Comparison of ENCODE assay signal across 9 cellular contexts in the genomic region with DNA sequence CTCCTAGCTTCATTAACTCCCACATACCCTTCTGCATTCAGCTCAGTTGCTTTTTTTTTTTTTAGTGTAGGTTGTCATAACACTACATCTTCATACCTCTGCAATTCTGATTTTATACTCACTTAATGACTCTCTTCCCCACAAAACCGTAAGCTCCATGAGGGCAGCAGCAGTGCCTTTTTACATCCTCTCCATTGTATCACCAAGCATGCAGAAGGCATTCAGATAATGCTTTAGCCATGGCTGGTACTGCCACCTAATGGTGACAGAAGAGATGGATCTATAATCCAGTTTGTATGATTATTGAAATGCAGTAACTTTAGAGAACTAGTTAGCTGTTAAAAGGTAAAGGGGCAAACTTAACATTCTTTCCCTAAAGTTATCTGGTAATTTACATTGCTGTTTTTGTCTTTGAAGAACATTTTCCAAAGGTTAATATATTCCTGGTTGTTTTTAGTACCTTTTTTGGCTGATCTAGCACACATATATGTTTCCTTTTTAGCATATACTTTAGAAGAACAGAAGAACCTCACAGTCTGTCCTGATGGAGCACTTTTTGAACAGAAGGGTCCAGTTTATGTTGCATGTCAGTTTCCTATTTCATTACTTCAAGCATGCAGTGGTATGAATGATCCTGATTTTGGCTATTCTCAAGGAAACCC. TPM values are rescaled to one million over a fixed set of nuclear protein-coding genes. Genes with fewer than 3 reads are reported as not detected.
DNase-seq lines count a peak whose midpoint lies in the region; ATAC-seq and TF ChIP-seq lines count a peak whose summit lies in the region.
"Had no signal": no experiment of that assay in that cellular context is flagged by ENCODE, and none has a peak within 500 bp of the region (broad histone marks: within the 10 kb centered on the region; RNA-seq: fewer than 3 reads in every experiment).

No MANE protein-coding gene starts in this region.

- no peak overlapping the region for H3K27ac Mint-ChIP-seq in CD4-positive, alpha-beta T cell
- H3K27ac Mint-ChIP-seq in T-helper 2 cell treated with Interferon-gamma antibody and Interleukin-4, amounts not matched to agents 5 μg/mL and 100 μg/mL, for 36 hours: no peak overlapping the region
- peak overlapping the region; percentile 1 for H3K27ac Mint-ChIP-seq in type B pancreatic cell
- H3K27ac Mint-ChIP-seq: T-helper 1 cell treated with Interleukin-12 subunit alpha and Interleukin-12 subunit beta and Interleukin-4 antibody, amounts not matched to agents 30 μg/mL and 1 μg/mL, for 36 hours had no signal

- peak; percentile 90 for ATAC-seq in CD4-positive, alpha-beta T cell (ENCODE audit: poor library complexity)
- ATAC-seq in GM19351 (IDR thresholded peaks at IDR 0.05; ENCODE audit: unreplicated experiment) (peak; percentile 64), GM21737 (IDR thresholded peaks at IDR 0.05; ENCODE audit: unreplicated experiment) (no peak)

- H3K4me3 Mint-ChIP-seq in CD4-positive, alpha-beta T cell: no peak overlapping the region
- no peak overlapping the region for H3K4me3 Mint-ChIP-seq in T-helper 2 cell treated with Interferon-gamma antibody and Interleukin-4, amounts not matched to agents 5 μg/mL and 100 μg/mL, for 36 hours
- no peak overlapping the region for H3K4me3 Mint-ChIP-seq in type B pancreatic cell
- H3K4me3 Mint-ChIP-seq: T-helper 1 cell treated with Interleukin-12 subunit alpha and Interleukin-12 subunit beta and Interleukin-4 antibody, amounts not matched to agents 30 μg/mL and 1 μg/mL, for 36 hours had no signal

- H3K27me3 ChIP-seq in CD4-positive, alpha-beta T cell (ENCODE audit: control insufficient read depth, insufficient read depth, low read length): no peaks in the 10 kb centered on the region

- H3K27ac ChIP-seq in CD4-positive, alpha-beta T cell (ENCODE audit: low read depth, low read length): no peak overlapping the region

- H3K9me3 ChIP-seq in CD4-positive, alpha-beta T cell (ENCODE audit: control insufficient read depth, low read length): no peaks in the 10 kb centered on the region

- POLR2A ChIA-PET in CD4-positive, alpha-beta T cell (lab: Charles Lee): interaction anchor here (0.6 to 1.7 kb wide), 6 partner anchors 35 to 662 kb away, joined by 3 to 16 read pairs (median 6); partner anchors contain the start of gene RNF7

- H3K4me1 Mint-ChIP-seq in CD4-positive, alpha-beta T cell (ENCODE audit: low read depth): peaks cover 4% of the 10 kb centered on the region
- peaks cover 5% of the 10 kb centered on the region for H3K4me1 Mint-ChIP-seq in T-helper 2 cell treated with Interferon-gamma antibody and Interleukin-4, amounts not matched to agents 5 μg/mL and 100 μg/mL, for 36 hours (ENCODE audit: low read depth)
- peaks cover 6% of the 10 kb centered on the region for H3K4me1 Mint-ChIP-seq in type B pancreatic cell (ENCODE audit: unreplicated experiment)

- no peaks in the 10 kb centered on the region for H3K9me3 Mint-ChIP-seq in CD4-positive, alpha-beta T cell
- H3K9me3 Mint-ChIP-seq in T-helper 2 cell treated with Interferon-gamma antibody and Interleukin-4, amounts not matched to agents 5 μg/mL and 100 μg/mL, for 36 hours: peaks cover 5% of the 10 kb centered on the region
- peaks cover 5% of the 10 kb centered on the region for H3K9me3 Mint-ChIP-seq in type B pancreatic cell

- CTCF ChIA-PET in CD4-positive, alpha-beta T cell (lab: Charles Lee): interaction anchor here (0.7 to 1.6 kb wide), 7 partner anchors 9 to 174 kb away, joined by 3 to 16 read pairs (median 6); partner anchors contain the start of gene RNF7

- H3K36me3 Mint-ChIP-seq in CD4-positive, alpha-beta T cell (ENCODE audit: low read depth): peaks cover 36% of the 10 kb centered on the region
- H3K36me3 Mint-ChIP-seq in T-helper 2 cell treated with Interferon-gamma antibody and Interleukin-4, amounts not matched to agents 5 μg/mL and 100 μg/mL, for 36 hours (ENCODE audit: low read depth): peaks cover 55% of the 10 kb centered on the region
- H3K36me3 Mint-ChIP-seq in type B pancreatic cell: peaks cover 41% of the 10 kb centered on the region

- peak; percentile 71 for TF ChIP-seq CTCF in CD4-positive, alpha-beta T cell (IDR thresholded peaks at IDR 0.05)
- peak; percentile 76 for TF ChIP-seq CTCF in type B pancreatic cell (conservative IDR thresholded peaks at IDR 0.05)

- H3K27me3 Mint-ChIP-seq in CD4-positive, alpha-beta T cell: no peaks in the 10 kb centered on the region
- no peaks in the 10 kb centered on the region for H3K27me3 Mint-ChIP-seq in T-helper 2 cell treated with Interferon-gamma antibody and Interleukin-4, amounts not matched to agents 5 μg/mL and 100 μg/mL, for 36 hours (ENCODE audit: low read depth)
- H3K27me3 Mint-ChIP-seq in type B pancreatic cell: no peaks in the 10 kb centered on the region

- intact Hi-C loops in CD4-positive, alpha-beta T cell (cut with DNase I, micrococcal nuclease): loop anchor here (1.0 to 10.0 kb wide), 7 partner anchors 36 to 454 kb away; partner anchors contain the start of genes RNF7 (in 2 of the 2) and ATP1B3 (in 1 of the 2)

- DNase-seq in CD4-positive, alpha-beta T cell: peak in 8 of 10 experiments; percentile 16 to 40 (median 30)
- peak; percentile 86 for DNase-seq in NAMALWA (ENCODE audit: low spot score)
- peak; percentile 37 for DNase-seq in T-helper 2 cell treated with Interferon-gamma antibody and Interleukin-4, amounts not matched to agents 5 μg/mL and 100 μg/mL, for 36 hours (ENCODE audit: low spot score)
- peak; percentile 23 for DNase-seq in dedifferentiated amniotic fluid mesenchymal stem cell (ENCODE audit: extremely low spot score)
- peak; percentile 30 for DNase-seq in medulla oblongata (ENCODE audit: extremely low spot score)
- no peak for DNase-seq in type B pancreatic cell (ENCODE audit: extremely low spot score, unreplicated experiment)

RNA-seq across cellular contexts. Expression of gene ATP1B3, which starts 36.8 kb away (rescaled TPM):
- total RNA-seq in CD4-positive, alpha-beta T cell: 10 to 100 TPM; 22.2 to 22.5 TPM
- total RNA-seq in type B pancreatic cell (ENCODE audit: low replicate concordance): 127 and 135 TPM in 2 replicates
